9 cellular contexts compared by ENCODE assay signal in the genomic region with DNA sequence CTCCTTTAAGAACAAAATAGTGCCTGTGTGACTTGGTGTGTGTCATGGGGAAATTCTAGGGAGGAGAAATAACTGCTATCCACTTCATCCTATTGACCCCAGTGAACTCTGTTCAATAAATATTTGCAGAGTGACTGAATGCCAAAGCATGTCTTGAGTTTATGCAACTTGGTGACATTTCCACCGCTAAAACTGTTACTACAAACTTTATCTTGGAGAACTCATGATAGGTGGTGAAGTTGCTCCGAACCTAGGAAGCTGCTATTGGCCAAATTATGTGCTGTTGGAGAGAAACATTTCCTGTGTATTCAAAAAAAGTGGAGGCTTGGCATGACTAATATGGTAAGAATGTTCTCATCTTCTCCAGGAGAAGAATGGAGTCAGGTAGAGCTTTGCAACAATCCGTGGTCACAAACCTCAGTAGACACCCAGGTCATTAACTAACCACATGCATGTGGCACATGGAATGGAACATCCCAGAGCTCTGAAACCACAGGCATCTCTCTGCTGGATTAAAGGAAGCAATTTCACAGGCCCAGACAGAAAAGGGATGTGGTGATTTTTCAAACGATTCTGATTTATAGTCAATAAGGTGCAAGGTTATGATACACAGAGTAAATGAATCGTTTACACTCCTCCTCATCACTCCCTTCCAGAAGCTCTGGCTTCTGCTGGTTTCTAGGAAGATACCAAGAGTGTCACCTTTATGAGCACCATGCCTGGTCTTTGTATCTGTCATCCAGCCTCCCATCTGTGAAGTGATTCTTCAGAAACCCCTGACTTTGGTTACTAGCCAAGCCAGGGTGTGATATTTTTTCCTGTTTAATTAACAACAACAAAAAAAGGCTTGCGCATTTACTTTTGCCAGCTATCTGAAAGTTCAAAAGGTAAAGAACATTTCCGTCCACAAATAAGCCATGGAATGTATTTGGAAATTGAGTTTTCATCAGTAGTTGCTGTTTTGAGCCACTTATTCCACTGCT.
DNase-seq lines count a peak whose midpoint lies in the region; FAIRE-seq and TF ChIP-seq lines count a peak whose summit lies in the region.
"Had no signal": no experiment of that assay in that cellular context is flagged by ENCODE, and none has a peak within 500 bp of the region (broad histone marks: within the 10 kb centered on the region; RNA-seq: fewer than 3 reads in every experiment).

No MANE protein-coding gene starts in this region.

- peak; percentile 96 for DNase-seq in HS-27A (ENCODE audit: low read depth)
- peak; percentile 99 for DNase-seq in astrocyte of the cerebellum (ENCODE audit: low read depth)
- peak; percentile 100 for DNase-seq in kidney glomerular epithelial cell (lab: John Stamatoyannopoulos, UW)
- peak; percentile 87 for DNase-seq in urothelium cell line (ENCODE audit: low spot score)
- no peak for DNase-seq in NK-92 treated with Interleukin-12 subunit alpha and Interleukin-12 subunit beta, amount 100 ng/mL, for 24 hours (lab: John Stamatoyannopoulos, UW)
- DNase-seq in NCI-H69 (lab: John Stamatoyannopoulos, UW) = no peak
- no peak for DNase-seq in retina
- DNase-seq: naive thymus-derived CD8-positive, alpha-beta T cell; NCI-H2171 had no signal

- FAIRE-seq in urothelium cell line (lab: Jason Lieb, UNC) = peak; percentile 87

- in situ Hi-C loops in astrocyte of the cerebellum (cut with HindIII; ENCODE audit: low sequenced_read_pairs) = no loop called here

- TF ChIP-seq CTCF in astrocyte of the cerebellum (IDR thresholded peaks at IDR 0.05; ENCODE audit: low read depth, low read length, missing control alignments) = no peak

- H3K4me3 ChIP-seq in astrocyte of the cerebellum (ENCODE audit: low read depth, low read length) = no peak overlapping the region

Comparison
In these comparisons a context has a peak if more than half of its experiments do, and no peak if none do; other contexts are left out.
1. DNase-seq: peak in HS-27A (single experiment), astrocyte of the cerebellum (single experiment), kidney glomerular epithelial cell (single experiment) and urothelium cell line (single experiment); none in NK-92 treated with Interleukin-12 subunit alpha and Interleukin-12 subunit beta, amount 100 ng/mL, for 24 hours (single experiment), NCI-H69 (single experiment) and retina (single experiment).